8 cellular contexts compared by ENCODE assay signal in genomic region chr4:105896461-105896939, GRCh38. TPM values are rescaled to one million over a fixed set of nuclear protein-coding genes. Genes with fewer than 3 reads are reported as not detected.
DNase-seq lines count a peak whose midpoint lies in the region; ATAC-seq and TF ChIP-seq lines count a peak whose summit lies in the region.

No MANE protein-coding gene starts in this region.

- H3K27ac ChIP-seq in psoas muscle, result no peak overlapping the region

- H3K9me3 ChIP-seq in endocrine pancreas (ENCODE audit: control insufficient read depth, low read length), result no peaks in the 10 kb centered on the region
- H3K9me3 ChIP-seq in psoas muscle, result no peaks in the 10 kb centered on the region

- H3K4me3 ChIP-seq in endocrine pancreas (ENCODE audit: control insufficient read depth, insufficient read depth, low read length), result peak overlapping the region; percentile 48
- H3K4me3 ChIP-seq in psoas muscle, result peak overlapping the region; percentile 76

- WGBS in psoas muscle, 3 donors, result 11 to 16% (median 13%) methylated on average over 22 of the region's 22 CpGs

- TF ChIP-seq CTCF in psoas muscle (IDR thresholded peaks at IDR 0.05), result no peak

- H3K27me3 ChIP-seq in endocrine pancreas (ENCODE audit: control insufficient read depth, insufficient read depth, low read length) (peaks cover 7% of the 10 kb centered on the region), psoas muscle (ENCODE audit: insufficient read depth in 3 of 3, low read length in 2 of 3) (peaks cover 0 to 21% (median 0%) of the 10 kb centered on the region in 3 donors)

- DNase-seq in psoas muscle (no peak), ecto neural progenitor cell (ENCODE audit: low spot score) (no peak), DMS114 treated with DMSO at 0.1 percent for 48 hours (lab: John Stamatoyannopoulos, UW; ENCODE audit: unreplicated experiment) (no peak), SW 1271 (lab: John Stamatoyannopoulos, UW) (no peak)
- no peak for DNase-seq in stimulated activated CD4-positive, alpha-beta T cell treated with anti-CD3 and anti-CD28 coated beads, Interleukin-2, amount 100 ng/mL, for 24 hours

- intact Hi-C loops in psoas muscle (cut with DNase I), result loop anchor here in 1 of 2 donors (2.0 kb wide), 1 partner anchor 60 kb away; no protein-coding TSS in a partner anchor

- peak; percentile 18 for ATAC-seq in GM18909 (IDR thresholded peaks at IDR 0.05; ENCODE audit: poor library complexity, unreplicated experiment)
- peak; percentile 12 for ATAC-seq in HG02885 (IDR thresholded peaks at IDR 0.05; ENCODE audit: poor library complexity, unreplicated experiment)
- no peak for ATAC-seq in psoas muscle

- peak overlapping the region; percentile 79 for H3K9ac ChIP-seq in endocrine pancreas (ENCODE audit: control insufficient read depth, insufficient read depth, low read length)

- no peaks in the 10 kb centered on the region for H3K36me3 ChIP-seq in endocrine pancreas (ENCODE audit: control insufficient read depth, insufficient read depth, low read length)
- H3K36me3 ChIP-seq in psoas muscle (ENCODE audit: insufficient read depth in 1 of 2, low read depth in 1 of 2), result no peaks in the 10 kb centered on the region

- H3K4me1 ChIP-seq in endocrine pancreas (ENCODE audit: control insufficient read depth, insufficient read depth, low read length) (no peaks in the 10 kb centered on the region), psoas muscle (no peaks in the 10 kb centered on the region)

RNA-seq across cellular contexts. Expression of gene NPNT, which starts 1.2 kb away (rescaled TPM):
- 10 to 100 TPM in 2 of 4 donors, 1 to 10 TPM in 1, under 1 TPM in 1; 0.98 to 18.8 (median 6.5) TPM for total RNA-seq in psoas muscle
- polyA plus RNA-seq in psoas muscle, result 1 to 10 TPM; 1.8 to 5.4 (median 4.1) TPM

Comparison
In these comparisons a context has a peak if more than half of its experiments do, and no peak if none do; other contexts are left out.
1. ATAC-seq: peak in GM18909 (single experiment) and HG02885 (single experiment); none in psoas muscle (0 of 4).